ENCODE assay signal across 20 cellular contexts in the genomic region with DNA sequence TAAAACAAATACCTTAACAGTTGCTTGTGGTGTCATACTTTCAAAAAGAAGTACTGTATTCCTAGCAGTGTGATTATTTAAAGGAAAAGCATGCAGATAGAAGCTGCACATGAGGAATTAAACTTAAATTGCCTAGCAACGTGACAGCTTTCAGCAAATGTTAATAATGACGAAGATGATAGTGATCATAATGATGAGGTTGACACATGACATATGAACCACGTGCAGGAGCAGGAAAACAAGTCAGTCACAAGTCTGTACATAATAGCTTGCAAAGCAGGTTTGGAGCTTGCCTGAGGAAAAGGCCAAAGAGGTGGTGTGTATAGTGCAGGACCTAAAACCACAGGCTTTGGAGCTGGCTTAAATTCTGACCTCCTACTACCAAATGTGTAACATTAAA. TPM values are rescaled to one million over a fixed set of nuclear protein-coding genes. Genes with fewer than 3 reads are reported as not detected.
DNase-seq lines count a peak whose midpoint lies in the region; ATAC-seq, FAIRE-seq and TF ChIP-seq lines count a peak whose summit lies in the region.
"Had no signal": no experiment of that assay in that cellular context is flagged by ENCODE, and none has a peak within 500 bp of the region (broad histone marks: within the 10 kb centered on the region; RNA-seq: fewer than 3 reads in every experiment).

No MANE protein-coding gene starts in this region.

- H3K27me3 ChIP-seq in HepG2 (ENCODE audit: control insufficient read depth in 1 of 2, insufficient read depth in 2 of 2, low read length in 2 of 2) (no peaks in the 10 kb centered on the region; a peak in 1 of 5 replicates), right lobe of liver (no peaks in the 10 kb centered on the region), K562 (ENCODE audit: control insufficient read depth in 2 of 2, insufficient read depth in 2 of 2, low read length in 2 of 2) (0 out of 5 replicates have a peak, but pooled peaks cover 0 to 2% of the 10 kb centered on the region in 2 experiments)

- H3K9me1 ChIP-seq in K562 (ENCODE audit: control insufficient read depth, insufficient read depth, low read length): no peaks in the 10 kb centered on the region

- H3K4me2 ChIP-seq in HepG2 (ENCODE audit: low read depth, low read length) (no peak overlapping the region), K562 (ENCODE audit: insufficient read depth, low read length) (no peak overlapping the region)

- H3K27ac ChIP-seq in HepG2 (ENCODE audit: extremely low read length, insufficient read depth, low read length): no peak overlapping the region
- H3K27ac ChIP-seq in right lobe of liver: no peak overlapping the region
- H3K27ac ChIP-seq in K562 (ENCODE audit: extremely low read depth, low read depth, low read length): no peak overlapping the region
- H3K27ac ChIP-seq in kidney (ENCODE audit: low read depth in 2 of 2, low read length in 2 of 2): peak overlapping the region; percentile 5 to 56
- H3K27ac ChIP-seq: GM23248 had no signal

- H3K9me3 ChIP-seq in HepG2 (ENCODE audit: low read length): no peaks in the 10 kb centered on the region
- no peaks in the 10 kb centered on the region for H3K9me3 ChIP-seq in right lobe of liver
- H3K9me3 ChIP-seq in K562 (replicated peaks; ENCODE audit: control insufficient read depth, insufficient read depth, low read depth, low read length): no peaks in the 10 kb centered on the region
- no peaks in the 10 kb centered on the region for H3K9me3 ChIP-seq in kidney (ENCODE audit: control insufficient read depth in 1 of 2, low read length in 2 of 2)

- no peaks in the 10 kb centered on the region for H3K9me3 Mint-ChIP-seq in type B pancreatic cell
- H3K9me3 Mint-ChIP-seq: CD4-positive, alpha-beta T cell had no signal

- no peak for TF ChIP-seq EP300 in HepG2 (IDR thresholded peaks at IDR 0.05; ENCODE audit: low read depth in 2 of 2, low read length in 2 of 2)
- TF ChIP-seq EP300 in HepG2 (CRISPR knock-in tag; IDR thresholded peaks at IDR 0.05; ENCODE audit: borderline replicate concordance): no peak
- no peak for TF ChIP-seq EP300 in K562 (IDR thresholded peaks at IDR 0.05; ENCODE audit: low read length)

- in situ Hi-C loops in HepG2 (cut with HindIII; ENCODE audit: extremely low pct_ligation_motif_present, low pct_unique_long_range_greater_than_20kb): loop anchor here (25.0 kb wide), 1 partner anchor 274 kb away; no protein-coding TSS in a partner anchor
- in situ Hi-C loops in K562 (cut with MboI): loop anchor here (10.0 kb wide), 1 partner anchor 286 kb away; no protein-coding TSS in a partner anchor

- TF ChIP-seq POLR2A in HepG2 (IDR thresholded peaks at IDR 0.05; ENCODE audit: insufficient read depth in 1 of 2, low read depth in 2 of 2, low read length in 2 of 2): no peak
- TF ChIP-seq POLR2A in right lobe of liver (IDR thresholded peaks at IDR 0.05): no peak
- no peak for TF ChIP-seq POLR2A in K562 (conservative IDR thresholded peaks at IDR 0.05)

- FAIRE-seq in HepG2 (lab: Jason Lieb, UNC) (no peak), K562 (lab: Jason Lieb, UNC) (no peak), kidney (lab: Jason Lieb, UNC) (no peak)

- TF ChIP-seq RAD21 in HepG2 (CRISPR knock-in tag; IDR thresholded peaks at IDR 0.05) (no peak), K562 (CRISPR knock-in tag; conservative IDR thresholded peaks at IDR 0.05 in 1 of 2, IDR thresholded peaks at IDR 0.05 in 1 of 2) (no peak)

- H2AFZ ChIP-seq in HepG2 (ENCODE audit: low read length): no peak overlapping the region
- no peak overlapping the region for H2AFZ ChIP-seq in K562 (ENCODE audit: low read depth, low read length)
- H2AFZ ChIP-seq: GM23248 had no signal

- no peak overlapping the region for H3K9ac ChIP-seq in HepG2 (ENCODE audit: insufficient read depth, low read depth, low read length)
- H3K9ac ChIP-seq in K562 (ENCODE audit: insufficient read depth in 1 of 2, low read depth in 2 of 2, low read length in 2 of 2): no peak overlapping the region
- no peak overlapping the region for H3K9ac ChIP-seq in kidney (ENCODE audit: low read length in 2 of 2)
- H3K9ac ChIP-seq: GM23248 had no signal

- H3K36me3 ChIP-seq in HepG2 (replicated peaks in 1 of 2; ENCODE audit: control insufficient read depth in 1 of 2, insufficient read depth in 2 of 2, low read length in 2 of 2) (no peaks in the 10 kb centered on the region), right lobe of liver (no peaks in the 10 kb centered on the region), K562 (ENCODE audit: control insufficient read depth, insufficient read depth, low read length) (no peaks in the 10 kb centered on the region), kidney (ENCODE audit: control insufficient read depth in 1 of 2, insufficient read depth in 2 of 2, low read length in 2 of 2) (no peaks in the 10 kb centered on the region)

- POLR2A ChIA-PET in HepG2 (lab: Yijun Ruan, JAX): interaction anchor here (0.5 kb wide), 1 partner anchor 358 kb away, joined by 3 read pairs; no protein-coding TSS in a partner anchor
- POLR2A ChIA-PET in K562 (lab: Yijun Ruan, JAX): interaction anchor here (0.6 kb wide), 1 partner anchor 458 kb away, joined by 3 read pairs; no protein-coding TSS in a partner anchor

- whole genome bisulfite sequencing in HepG2 (ENCODE audit: low lambda C conversion rate): 45% methylated on average over 3 of the region's 3 CpGs
- 47% methylated on average over 3 of the region's 3 CpGs for WGBS in right lobe of liver (ENCODE audit: insufficient coverage, low coverage, low lambda C conversion rate, missing lambda C conversion rate)
- WGBS in K562 (ENCODE audit: insufficient coverage, low coverage, missing lambda C conversion rate): 1% methylated on average over 3 of the region's 3 CpGs

- peak overlapping the region; percentile 35 for H3K4me3 Mint-ChIP-seq in type B pancreatic cell
- H3K4me3 Mint-ChIP-seq: CD4-positive, alpha-beta T cell had no signal

- ATAC-seq in HepG2 (no peak), right lobe of liver (no peak), K562 (no peak), HG03139 (IDR thresholded peaks at IDR 0.05; ENCODE audit: unreplicated experiment) (no peak), GM21529 (IDR thresholded peaks at IDR 0.05; ENCODE audit: unreplicated experiment) (no peak)
- ATAC-seq: Panc1, Right ventricle myocardium inferior had no signal

- H3K36me3 Mint-ChIP-seq in type B pancreatic cell: no peaks in the 10 kb centered on the region

- peaks cover 5% of the 10 kb centered on the region for H3K27me3 Mint-ChIP-seq in type B pancreatic cell

- H3K27ac Mint-ChIP-seq in type B pancreatic cell: peak overlapping the region; percentile 35
- H3K27ac Mint-ChIP-seq: CD4-positive, alpha-beta T cell had no signal

- H3K79me2 ChIP-seq in HepG2 (ENCODE audit: insufficient read depth, low read length): no peaks in the 10 kb centered on the region
- no peaks in the 10 kb centered on the region for H3K79me2 ChIP-seq in K562 (ENCODE audit: control insufficient read depth, insufficient read depth, low read length)

- intact Hi-C loops in HepG2 (cut with micrococcal nuclease; ENCODE audit: unreplicated experiment): loop anchor here (10.0 kb wide), 2 partner anchors 46 to 266 kb away; no protein-coding TSS in a partner anchor
- intact Hi-C loops in right lobe of liver (cut with DNase I): no loop called here
- intact Hi-C loops in K562 (cut with micrococcal nuclease): no loop called here
- intact Hi-C loops in kidney (cut with DNase I): no loop called here

- CTCF ChIA-PET in HepG2 (lab: Yijun Ruan, JAX; ENCODE audit: low intra/inter-chr PET ratio, low total read pairs): no interaction called here
- CTCF ChIA-PET in K562 (lab: Yijun Ruan, JAX; ENCODE audit: low intra/inter-chr PET ratio): no interaction called here

- TF ChIP-seq CTCF in HepG2 (CRISPR knock-in tag; IDR thresholded peaks at IDR 0.05): no peak
- no peak for TF ChIP-seq CTCF in right lobe of liver (IDR thresholded peaks at IDR 0.05)
- TF ChIP-seq CTCF in K562 (IDR thresholded peaks at IDR 0.05 in 2 of 3, conservative IDR thresholded peaks at IDR 0.05 in 1 of 3; ENCODE audit: insufficient read depth in 2 of 3, low read depth in 1 of 3, low read length in 3 of 3): no peak
- no peak for TF ChIP-seq CTCF in kidney (IDR thresholded peaks at IDR 0.05; ENCODE audit: borderline replicate concordance, extremely low read depth, insufficient read depth)
- no peak for TF ChIP-seq CTCF in type B pancreatic cell (conservative IDR thresholded peaks at IDR 0.05)

- DNase-seq in HepG2 (ENCODE audit: low spot score) (no peak), right lobe of liver (no peak), K562 (ENCODE audit: extremely low read depth in 1 of 4, low spot score in 3 of 4) (no peak), kidney (no peak), type B pancreatic cell (ENCODE audit: extremely low spot score, unreplicated experiment) (no peak), NCI-H748 treated with DMSO at 0.1 percent for 48 hours (lab: John Stamatoyannopoulos, UW) (no peak)
- DNase-seq: ACHN; Calu3; CD4-positive, alpha-beta T cell; DMS79 treated with DMSO at 0.1 percent for 48 hours; GF-D8; GM23248; Kasumi-1; NCI-H1436; NCI-H2081 treated with DMSO at 0.1 percent for 48 hours; NCI-H226 had no signal

- H3K4me1 ChIP-seq in HepG2 (ENCODE audit: insufficient read depth, low read length) (no peaks in the 10 kb centered on the region), right lobe of liver (no peaks in the 10 kb centered on the region), K562 (replicated peaks in 1 of 2; ENCODE audit: control insufficient read depth in 2 of 2, insufficient read depth in 2 of 2, low read length in 2 of 2) (no peaks in the 10 kb centered on the region), kidney (ENCODE audit: control insufficient read depth in 1 of 2, insufficient read depth in 1 of 2, low read depth in 1 of 2, low read length in 2 of 2) (peaks cover 0 to 3% of the 10 kb centered on the region in 2 donors)

- no peak overlapping the region for H3K4me3 ChIP-seq in HepG2 (replicated peaks in 1 of 3; ENCODE audit: insufficient read depth in 1 of 3, low read depth in 2 of 3, low read length in 3 of 3)
- H3K4me3 ChIP-seq in right lobe of liver: no peak overlapping the region
- no peak overlapping the region for H3K4me3 ChIP-seq in K562
- no peak overlapping the region for H3K4me3 ChIP-seq in kidney (ENCODE audit: low read length in 2 of 2)
- H3K4me3 ChIP-seq: GM23248 had no signal

- H4K20me1 ChIP-seq in HepG2 (ENCODE audit: insufficient read depth, low read length): no peaks in the 10 kb centered on the region
- H4K20me1 ChIP-seq in K562 (replicated peaks; ENCODE audit: control insufficient read depth, insufficient read depth, low read length): no peaks in the 10 kb centered on the region

- H3K4me1 Mint-ChIP-seq in type B pancreatic cell (ENCODE audit: unreplicated experiment): no peaks in the 10 kb centered on the region

- no TSS peak for BruUV-seq in HepG2 (replicated peaks; lab: Mats Ljungman, UMichigan)
- BruUV-seq in K562 (replicated peaks; lab: Mats Ljungman, UMichigan): no TSS peak

RNA-seq across cellular contexts. Expression of a gene that starts 30.6 kb away (rescaled TPM):
- total RNA-seq in HepG2 (2016; rRNA removed; fragmentation: Illumina TruSeq; extraction: Trizol) (49.9 and 117 TPM in 2 replicates), right lobe of liver (10 to 100 TPM; 20.3 to 36.4 (median 28.1) TPM), K562 (2014; rRNA removed) (10.7 and 11.1 TPM in 2 replicates), K562 (2014; rRNA removed; fragmentation: Illumina TruSeq; extraction: Trizol) (23.7 and 29.9 TPM in 2 replicates), K562 (2015; rRNA removed; fragmentation: Illumina TruSeq; extraction: Trizol) (22.8 and 23.6 TPM in 2 replicates), K562 (2021) (19.0 and 19.6 TPM in 2 replicates), kidney (107 TPM), type B pancreatic cell (ENCODE audit: low replicate concordance) (76.2 and 79.2 TPM in 2 replicates)
- 14.2 and 20.8 TPM in 2 replicates for total RNA-seq in HepG2 (2016; cell fraction: cytosol; rRNA removed; fragmentation: Illumina TruSeq; extraction: Trizol; ENCODE audit: low read depth)
- total RNA-seq in HepG2 (2016; cell fraction: insoluble cytoplasmic fraction; rRNA removed; fragmentation: Illumina TruSeq; extraction: Trizol): 44.6 and 112 TPM in 2 replicates
- total RNA-seq in HepG2 (2016; cell fraction: membrane; rRNA removed; fragmentation: Illumina TruSeq; extraction: Trizol): 33.1 and 34.1 TPM in 2 replicates
- 62.5 and 71.3 TPM in 2 replicates for total RNA-seq in HepG2 (2016; cell fraction: nucleus; rRNA removed; fragmentation: Illumina TruSeq; extraction: Trizol)
- polyA plus RNA-seq in HepG2 (2011; rRNA removed) (21.0 and 27.5 TPM in 2 replicates), K562 (2011; rRNA removed) (24.9 and 25.2 TPM in 2 replicates), K562 (2014; fragmentation: Illumina TruSeq; extraction: Trizol) (12.5 and 15.6 TPM in 2 replicates), K562 (2014; fragmentation: Nextera tagmentation; extraction: Ambion mirVana) (1 to 10 TPM; 3.1 to 4.1 TPM), K562 (2014; rRNA removed) (8.0 and 8.1 TPM in 2 replicates), kidney (ENCODE audit: insufficient read depth, low read depth, low replicate concordance) (9.8 TPM)
- polyA plus RNA-seq in HepG2 (2011; cell fraction: cytosol; rRNA removed): 8.7 and 15.7 TPM in 2 replicates
- polyA plus RNA-seq in HepG2 (2011; cell fraction: nucleus; rRNA removed): 20.6 and 32.7 TPM in 2 replicates
- 24.1 and 25.2 TPM in 2 replicates for polyA plus RNA-seq in HepG2 (2012)
- 0.94 and 1.3 TPM in 2 replicates for polyA plus RNA-seq in HepG2 (2016; cell fraction: cytosol; fragmentation: Illumina TruSeq; extraction: Trizol; ENCODE audit: low read depth)
- 34.8 and 40.4 TPM in 2 replicates for polyA plus RNA-seq in HepG2 (2016; cell fraction: insoluble cytoplasmic fraction; fragmentation: Illumina TruSeq; extraction: Trizol; ENCODE audit: low read depth)
- 2.3 and 3.5 TPM in 2 replicates for polyA plus RNA-seq in HepG2 (2016; cell fraction: membrane; fragmentation: Illumina TruSeq; extraction: Trizol; ENCODE audit: low read depth)
- 36.1 and 36.9 TPM in 2 replicates for polyA plus RNA-seq in HepG2 (2016; cell fraction: nucleus; fragmentation: Illumina TruSeq; extraction: Trizol; ENCODE audit: insufficient read depth, low read depth)
- 12.0 and 20.1 TPM in 2 replicates for polyA minus RNA-seq in HepG2 (2011; rRNA and poly(A)+ RNA removed; ENCODE audit: low replicate concordance)
- polyA minus RNA-seq in HepG2 (2011; cell fraction: cytosol; rRNA and poly(A)+ RNA removed): 33.6 and 37.3 TPM in 2 replicates
- 83.9 and 93.4 TPM in 2 replicates for polyA minus RNA-seq in HepG2 (2011; cell fraction: nucleus; rRNA and poly(A)+ RNA removed)
- total RNA-seq in K562 (2011; cell fraction: chromatin; rRNA removed; ENCODE audit: low replicate concordance): 28.0 and 175 TPM in 2 replicates
- 9.2 and 13.8 TPM in 2 replicates for total RNA-seq in K562 (2011; cell fraction: nucleolus; rRNA removed)
- 26.8 and 30.8 TPM in 2 replicates for total RNA-seq in K562 (2011; cell fraction: nucleoplasm; rRNA removed)
- polyA plus RNA-seq in K562 (2011; cell fraction: cytosol; rRNA removed): 3.6 and 9.7 TPM in 2 replicates
- polyA plus RNA-seq in K562 (2011; cell fraction: nucleus; rRNA removed): 9.5 and 18.1 TPM in 2 replicates
- polyA plus RNA-seq in K562 (2012): 9.8 and 10.4 TPM in 2 replicates
- polyA minus RNA-seq in K562 (2011; rRNA and poly(A)+ RNA removed): 61.7 and 92.1 TPM in 2 replicates
- 12.8 and 14.2 TPM in 2 replicates for polyA minus RNA-seq in K562 (2011; cell fraction: cytosol; rRNA and poly(A)+ RNA removed)
- 19.3 and 38.9 TPM in 2 replicates for polyA minus RNA-seq in K562 (2011; cell fraction: nucleus; rRNA and poly(A)+ RNA removed)

RNA-seq across cellular contexts. Expression of a gene that starts 38.2 kb away (rescaled TPM):
- total RNA-seq in HepG2 (2016; rRNA removed; fragmentation: Illumina TruSeq; extraction: Trizol): 51.7 and 82.4 TPM in 2 replicates
- 12.8 and 18.2 TPM in 2 replicates for total RNA-seq in HepG2 (2016; cell fraction: cytosol; rRNA removed; fragmentation: Illumina TruSeq; extraction: Trizol; ENCODE audit: low read depth)
- 53.2 and 84.3 TPM in 2 replicates for total RNA-seq in HepG2 (2016; cell fraction: insoluble cytoplasmic fraction; rRNA removed; fragmentation: Illumina TruSeq; extraction: Trizol)
- 22.0 and 25.9 TPM in 2 replicates for total RNA-seq in HepG2 (2016; cell fraction: membrane; rRNA removed; fragmentation: Illumina TruSeq; extraction: Trizol)
- total RNA-seq in HepG2 (2016; cell fraction: nucleus; rRNA removed; fragmentation: Illumina TruSeq; extraction: Trizol): 61.4 and 67.1 TPM in 2 replicates
- polyA plus RNA-seq in HepG2 (2011; rRNA removed): 28.1 and 54.2 TPM in 2 replicates
- 16.3 and 21.6 TPM in 2 replicates for polyA plus RNA-seq in HepG2 (2011; cell fraction: cytosol; rRNA removed)
- polyA plus RNA-seq in HepG2 (2011; cell fraction: nucleus; rRNA removed): 5.9 and 6.4 TPM in 2 replicates
- 41.1 and 53.2 TPM in 2 replicates for polyA plus RNA-seq in HepG2 (2012)
- polyA plus RNA-seq in HepG2 (2016; cell fraction: cytosol; fragmentation: Illumina TruSeq; extraction: Trizol; ENCODE audit: low read depth): 15.9 and 16.0 TPM in 2 replicates
- polyA plus RNA-seq in HepG2 (2016; cell fraction: insoluble cytoplasmic fraction; fragmentation: Illumina TruSeq; extraction: Trizol; ENCODE audit: low read depth): 52.8 and 57.8 TPM in 2 replicates
- polyA plus RNA-seq in HepG2 (2016; cell fraction: membrane; fragmentation: Illumina TruSeq; extraction: Trizol; ENCODE audit: low read depth): 14.5 and 18.2 TPM in 2 replicates
- 83.7 and 90.3 TPM in 2 replicates for polyA plus RNA-seq in HepG2 (2016; cell fraction: nucleus; fragmentation: Illumina TruSeq; extraction: Trizol; ENCODE audit: insufficient read depth, low read depth)
- polyA minus RNA-seq in HepG2 (2011; rRNA and poly(A)+ RNA removed; ENCODE audit: low replicate concordance): 10.2 and 12.9 TPM in 2 replicates
- polyA minus RNA-seq in HepG2 (2011; cell fraction: cytosol; rRNA and poly(A)+ RNA removed): 21.3 and 25.6 TPM in 2 replicates
- 18.9 and 21.6 TPM in 2 replicates for polyA minus RNA-seq in HepG2 (2011; cell fraction: nucleus; rRNA and poly(A)+ RNA removed)
- total RNA-seq in right lobe of liver: 100 to 1,000 TPM in 2 of 6 experiments, 10 to 100 TPM in 4; 34.7 to 131 (median 60.9) TPM
- 43.4 and 81.9 TPM in 2 replicates for total RNA-seq in K562 (2011; cell fraction: chromatin; rRNA removed; ENCODE audit: low replicate concordance)
- 34.2 and 38.8 TPM in 2 replicates for total RNA-seq in K562 (2011; cell fraction: nucleolus; rRNA removed)
- total RNA-seq in K562 (2011; cell fraction: nucleoplasm; rRNA removed): 63.2 and 69.8 TPM in 2 replicates
- 47.0 and 54.0 TPM in 2 replicates for total RNA-seq in K562 (2014; rRNA removed)
- total RNA-seq in K562 (2014; rRNA removed; fragmentation: Illumina TruSeq; extraction: Trizol): 67.3 and 81.6 TPM in 2 replicates
- 97.3 and 108 TPM in 2 replicates for total RNA-seq in K562 (2015; rRNA removed; fragmentation: Illumina TruSeq; extraction: Trizol)
- total RNA-seq in K562 (2021): 55.6 and 62.0 TPM in 2 replicates
- 72.7 and 92.4 TPM in 2 replicates for polyA plus RNA-seq in K562 (2011; rRNA removed)
- polyA plus RNA-seq in K562 (2011; cell fraction: cytosol; rRNA removed): 14.4 and 28.2 TPM in 2 replicates
- 12.1 and 24.6 TPM in 2 replicates for polyA plus RNA-seq in K562 (2011; cell fraction: nucleus; rRNA removed)
- polyA plus RNA-seq in K562 (2012): 82.3 and 211 TPM in 2 replicates
- polyA plus RNA-seq in K562 (2014; fragmentation: Illumina TruSeq; extraction: Trizol): 66.1 and 84.6 TPM in 2 replicates
- 10 to 100 TPM; 89.0 to 95.5 TPM for polyA plus RNA-seq in K562 (2014; fragmentation: Nextera tagmentation; extraction: Ambion mirVana)
- 65.8 and 74.1 TPM in 2 replicates for polyA plus RNA-seq in K562 (2014; rRNA removed)
- 115 and 117 TPM in 2 replicates for polyA minus RNA-seq in K562 (2011; rRNA and poly(A)+ RNA removed)
- polyA minus RNA-seq in K562 (2011; cell fraction: cytosol; rRNA and poly(A)+ RNA removed): 26.1 and 26.2 TPM in 2 replicates
- polyA minus RNA-seq in K562 (2011; cell fraction: nucleus; rRNA and poly(A)+ RNA removed): 15.2 and 25.1 TPM in 2 replicates
- 73.0 TPM for total RNA-seq in kidney
- 93.5 TPM for polyA plus RNA-seq in kidney (ENCODE audit: insufficient read depth, low read depth, low replicate concordance)
- total RNA-seq in type B pancreatic cell (ENCODE audit: low replicate concordance): 54.2 and 58.0 TPM in 2 replicates

Comparison
In these comparisons a context has a peak if more than half of its experiments do, and no peak if none do; other contexts are left out.
1. H3K27ac ChIP-seq: peak in kidney (2 of 2); none in HepG2 (single experiment), right lobe of liver (0 of 3) and K562 (single experiment).